13 cellular contexts compared by ENCODE assay signal in the genomic region with DNA sequence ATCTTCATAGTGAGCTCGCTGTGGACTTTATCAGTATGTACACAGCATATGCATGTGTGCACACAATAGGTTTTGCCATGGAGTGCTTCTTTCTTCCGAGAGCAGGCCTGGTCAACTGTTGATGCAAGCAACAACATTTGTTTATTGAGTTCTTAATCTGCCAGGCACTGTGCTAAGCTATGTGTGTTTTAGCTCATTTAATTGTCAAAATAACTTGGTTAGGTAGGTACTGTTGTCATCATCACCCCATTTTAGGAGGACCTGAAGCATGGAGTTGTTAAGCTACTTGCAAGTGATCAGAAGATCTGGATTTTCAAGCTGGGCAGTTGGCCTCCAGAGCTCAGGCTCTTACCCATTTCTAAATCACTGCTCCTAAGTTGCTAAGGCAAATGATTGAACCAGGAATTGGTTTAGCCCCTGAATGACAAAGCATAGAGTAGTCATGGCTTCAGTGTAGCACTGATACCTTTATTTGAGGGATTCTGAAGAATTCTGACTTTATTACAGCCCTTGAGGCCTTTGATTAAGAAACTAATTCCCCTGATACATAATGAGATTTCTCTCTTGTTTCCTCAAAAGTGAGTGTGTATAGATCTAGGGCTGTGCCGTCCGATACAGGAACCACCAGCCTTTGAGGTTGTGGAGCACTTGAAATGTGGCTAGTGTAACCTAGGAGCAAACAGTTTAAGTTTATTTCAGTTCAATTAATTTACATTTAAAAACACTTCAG.
DNase-seq lines count a peak whose midpoint lies in the region; ATAC-seq, FAIRE-seq and TF ChIP-seq lines count a peak whose summit lies in the region.
"Had no signal": no experiment of that assay in that cellular context is flagged by ENCODE, and none has a peak within 500 bp of the region (broad histone marks: within the 10 kb centered on the region; RNA-seq: fewer than 3 reads in every experiment).

No MANE protein-coding gene starts in this region.

- no peak for TF ChIP-seq POLR2A in uterus (IDR thresholded peaks at IDR 0.05)

- H3K4me1 ChIP-seq in left ventricle myocardium inferior (peaks cover 84% of the 10 kb centered on the region), muscle layer of duodenum (ENCODE audit: control insufficient read depth in 1 of 2, insufficient read depth in 2 of 2, low read length in 2 of 2) (peaks cover 18 to 69% of the 10 kb centered on the region in 2 donors), uterus (no peaks in the 10 kb centered on the region)

- H3K9me3 ChIP-seq in left ventricle myocardium inferior (replicated peaks): no peaks in the 10 kb centered on the region
- H3K9me3 ChIP-seq in muscle layer of duodenum (ENCODE audit: control insufficient read depth in 1 of 2, low read length in 2 of 2): no peaks in the 10 kb centered on the region
- H3K9me3 ChIP-seq in uterus: no peaks in the 10 kb centered on the region
- H3K9me3 ChIP-seq: body of pancreas had no signal

- intact Hi-C loops in left ventricle myocardium inferior (cut with micrococcal nuclease) (no loop called here), left cardiac atrium (cut with DNase I) (no loop called here), uterus (cut with DNase I; ENCODE audit: low total_unique reads) (no loop called here)

- no peak for DNase-seq in left ventricle myocardium inferior
- no peak for DNase-seq in left cardiac atrium
- peak; percentile 32 for DNase-seq in bronchial epithelial cell (ENCODE audit: low read depth)
- DNase-seq in uterus: no peak
- DNase-seq in HTR-8/SVneo (ENCODE audit: insufficient read length, low spot score): no peak
- no peak for DNase-seq in OCI-M2 (lab: John Stamatoyannopoulos, UW; ENCODE audit: unreplicated experiment)
- DNase-seq: activated T-cell treated with anti-CD3 and anti-CD28 coated beads, Interleukin-2, amount 50 U/mL, for 4 hours; erythroblast; NCI-H226 had no signal

- no peaks in the 10 kb centered on the region for H3K36me3 ChIP-seq in left ventricle myocardium inferior
- no peaks in the 10 kb centered on the region for H3K36me3 ChIP-seq in bronchial epithelial cell (ENCODE audit: control insufficient read depth, insufficient read depth, low read length)
- H3K36me3 ChIP-seq in muscle layer of duodenum (ENCODE audit: control insufficient read depth in 1 of 2, insufficient read depth in 2 of 2, low read length in 2 of 2): no peaks in the 10 kb centered on the region
- no peaks in the 10 kb centered on the region for H3K36me3 ChIP-seq in uterus

- TF ChIP-seq CTCF in left ventricle myocardium inferior (IDR thresholded peaks at IDR 0.05; ENCODE audit: borderline replicate concordance) (no peak), bronchial epithelial cell (IDR thresholded peaks at IDR 0.05; ENCODE audit: insufficient read depth, low read length, severe bottlenecking) (no peak), uterus (IDR thresholded peaks at IDR 0.05) (no peak)

- H3K27ac ChIP-seq in left ventricle myocardium inferior (replicated peaks): peak overlapping the region; percentile 65
- H3K27ac ChIP-seq in muscle layer of duodenum (ENCODE audit: low read length): peak overlapping the region; percentile 17
- H3K27ac ChIP-seq in uterus: peak overlapping the region; percentile 28 to 62

- FAIRE-seq in bronchial epithelial cell (lab: Jason Lieb, UNC): no peak
- no peak for FAIRE-seq in HTR-8/SVneo (lab: Jason Lieb, UNC)

- H3K27me3 ChIP-seq in left ventricle myocardium inferior (ENCODE audit: low read depth): no peaks in the 10 kb centered on the region
- H3K27me3 ChIP-seq in bronchial epithelial cell (ENCODE audit: control insufficient read depth, insufficient read depth, low read length): no peaks in the 10 kb centered on the region
- H3K27me3 ChIP-seq in muscle layer of duodenum (ENCODE audit: low read depth, low read length): no peaks in the 10 kb centered on the region
- no peaks in the 10 kb centered on the region for H3K27me3 ChIP-seq in uterus
- H3K27me3 ChIP-seq: body of pancreas had no signal

- H3K4me3 ChIP-seq in left ventricle myocardium inferior (no peak overlapping the region), bronchial epithelial cell (ENCODE audit: low read depth, low read length) (no peak overlapping the region), muscle layer of duodenum (ENCODE audit: low read depth in 1 of 2, low read length in 2 of 2) (no peak overlapping the region), uterus (no peak overlapping the region)
- H3K4me3 ChIP-seq: body of pancreas had no signal

- ATAC-seq in left cardiac atrium (no peak), HG03439 (IDR thresholded peaks at IDR 0.05; ENCODE audit: unreplicated experiment) (no peak)
- ATAC-seq: activated T-cell treated with anti-CD3 and anti-CD28 coated beads, Interleukin-2, amount 50 U/mL, for 4 hours; body of pancreas; Right ventricle myocardium inferior had no signal
